In genomic region chr20:60283281-60283680, GRCh38 we compare ENCODE assay signal across 19 cellular contexts.
"Had no signal": no experiment of that assay in that cellular context is flagged by ENCODE, and none has a peak within 500 bp of the region (broad histone marks: within the 10 kb centered on the region; RNA-seq: fewer than 3 reads in every experiment).

No MANE protein-coding gene starts in this region.

- ATAC-seq: activated CD8-positive, alpha-beta T cell treated with anti-CD3 and anti-CD28 coated beads for 36 hours; activated T-cell treated with anti-CD3 and anti-CD28 coated beads, Interleukin-2, amount 50 U/mL, for 4 hours; left ventricle myocardium superior; natural killer cell; WTC11 had no signal

- H2AFZ ChIP-seq: hepatocyte had no signal

- H3K27ac ChIP-seq: adrenal gland, esophagus muscularis mucosa, hepatocyte, tibial nerve, uterus had no signal

- DNase-seq: activated CD4-positive, alpha-beta T cell treated with anti-CD3 and anti-CD28 coated beads for 4 hours; activated CD8-positive, alpha-beta T cell treated with anti-CD3 and anti-CD28 coated beads for 36 hours; activated effector memory CD4-positive, alpha-beta T cell treated with anti-CD3 and anti-CD28 coated beads, Interleukin-2, amount 50 U/mL, for 16 hours; activated T-cell treated with anti-CD3 and anti-CD28 coated beads, Interleukin-2, amount 50 U/mL, for 4 hours; adrenal gland; kidney; left ventricle myocardium superior; natural killer cell; posterior cingulate gyrus; retina; stimulated activated CD4-positive, alpha-beta T cell treated with anti-CD3 and anti-CD28 coated beads, Interleukin-4, amount 100 ng/mL, for 1 hour; stimulated activated naive CD4-positive, alpha-beta T cell; uterus had no signal

- H3K4me2 ChIP-seq: hepatocyte had no signal

- H3K79me2 ChIP-seq: hepatocyte had no signal

- H3K4me3 Mint-ChIP-seq: activated CD8-positive, alpha-beta T cell treated with anti-CD3 and anti-CD28 coated beads for 36 hours; activated naive CD4-positive, alpha-beta T cell treated with anti-CD3 and anti-CD28 coated beads, Interleukin-2, amount 50 U/mL, for 24 hours; activated T-cell treated with anti-CD3 and anti-CD28 coated beads, Interleukin-2, amount 50 U/mL, for 4 hours; memory B cell; natural killer cell; WTC11 had no signal

- H3K27me3 Mint-ChIP-seq: memory B cell had no signal

- H3K9me3 Mint-ChIP-seq: activated naive CD4-positive, alpha-beta T cell treated with anti-CD3 and anti-CD28 coated beads, Interleukin-2, amount 50 U/mL, for 24 hours had no signal

- H3K4me3 ChIP-seq: adrenal gland, esophagus muscularis mucosa, hepatocyte, tibial nerve, uterus had no signal

- H3K36me3 ChIP-seq: adrenal gland, esophagus muscularis mucosa, uterus had no signal

- H3K4me1 ChIP-seq: adrenal gland, esophagus muscularis mucosa, tibial nerve, uterus had no signal

- H3K9me3 ChIP-seq: adrenal gland, uterus had no signal

- H3K27ac Mint-ChIP-seq: activated CD8-positive, alpha-beta T cell treated with anti-CD3 and anti-CD28 coated beads for 36 hours; activated naive CD4-positive, alpha-beta T cell treated with anti-CD3 and anti-CD28 coated beads, Interleukin-2, amount 50 U/mL, for 24 hours; memory B cell; natural killer cell; WTC11 had no signal

- H3K4me1 Mint-ChIP-seq: activated naive CD4-positive, alpha-beta T cell treated with anti-CD3 and anti-CD28 coated beads, Interleukin-2, amount 50 U/mL, for 24 hours; memory B cell; natural killer cell; WTC11 had no signal

- H3K27me3 ChIP-seq: adrenal gland, esophagus muscularis mucosa, hepatocyte, tibial nerve, uterus had no signal
